ENCODE assay signal across 9 cellular contexts in genomic region chr9:100066539-100066938, GRCh38. TPM values are rescaled to one million over a fixed set of nuclear protein-coding genes. Genes with fewer than 3 reads are reported as not detected.
DNase-seq lines count a peak whose midpoint lies in the region; ATAC-seq, FAIRE-seq and TF ChIP-seq lines count a peak whose summit lies in the region.
"Had no signal": no experiment of that assay in that cellular context is flagged by ENCODE, and none has a peak within 500 bp of the region (broad histone marks: within the 10 kb centered on the region; RNA-seq: fewer than 3 reads in every experiment).

No MANE protein-coding gene starts in this region.

- no peak for TF ChIP-seq EP300 in GM12878 (IDR thresholded peaks at IDR 0.05; ENCODE audit: borderline replicate concordance in 1 of 2, control insufficient read depth in 1 of 2, low read depth in 2 of 2, low read length in 2 of 2)

- TF ChIP-seq POLR2A in GM12878 (IDR thresholded peaks at IDR 0.05; ENCODE audit: low read depth, low read length) = no peak

- WGBS in GM12878 (ENCODE audit: insufficient coverage, insufficient replicate concordance, low lambda C conversion rate, missing lambda C conversion rate) = 0% methylated on average over 2 of the region's 2 CpGs
- 81% methylated on average over 2 of the region's 2 CpGs for WGBS in smooth muscle cell (ENCODE audit: low lambda C conversion rate)

- TF ChIP-seq CTCF in GM12878 (IDR thresholded peaks at IDR 0.05 in 2 of 3, conservative IDR thresholded peaks at IDR 0.05 in 1 of 3; ENCODE audit: control insufficient read depth in 2 of 3, extremely low read depth in 1 of 3, insufficient read depth in 1 of 3, low read depth in 3 of 3, low read length in 3 of 3) (no peak), smooth muscle cell (IDR thresholded peaks at IDR 0.05; ENCODE audit: borderline replicate concordance, insufficient read depth, poor library complexity, severe bottlenecking) (no peak)

- in situ Hi-C loops in GM12878 (cut with MboI) = no loop called here

- SMC1A ChIA-PET in GM12878 (lab: Charles Lee; ENCODE audit: uncharacterized antibody, unreplicated experiment) = interaction anchor here (0.8 to 4.5 kb wide), 9 partner anchors 9 to 93 kb away, joined by 3 to 30 read pairs (median 4); no protein-coding TSS in a partner anchor

- ATAC-seq in HG03135 (IDR thresholded peaks at IDR 0.05; ENCODE audit: unreplicated experiment) (peak; percentile 83), GM12878 (peak; percentile 78)

- no peak overlapping the region for H3K4me3 ChIP-seq in GM12878
- no peak overlapping the region for H3K4me3 ChIP-seq in smooth muscle cell
- H3K4me3 ChIP-seq: A549 had no signal

- peaks cover 10% of the 10 kb centered on the region for H3F3A ChIP-seq in smooth muscle cell (ENCODE audit: low read depth)

- H3K9ac ChIP-seq in GM12878 (ENCODE audit: control insufficient read depth, insufficient read depth, low read length) (peak overlapping the region; percentile 34; the same call in 1 of the 2 replicates), smooth muscle cell (ENCODE audit: low read depth) (peak overlapping the region; percentile 56)

- RAD21 ChIA-PET in GM12878 (lab: Charles Lee; ENCODE audit: unreplicated experiment) = interaction anchor here (0.7 to 1.4 kb wide), 2 partner anchors 18 to 30 kb away, joined by 3 to 6 read pairs; no protein-coding TSS in a partner anchor

- no TSS peak for BruUV-seq in GM12878 (replicated peaks; lab: Mats Ljungman, UMichigan)

- no peak overlapping the region for H3K27ac ChIP-seq in GM12878 (ENCODE audit: control insufficient read depth, insufficient read depth)
- peak overlapping the region; percentile 88 for H3K27ac ChIP-seq in smooth muscle cell (ENCODE audit: low read depth)
- H3K27ac ChIP-seq: A549 had no signal

- H3K4me1 ChIP-seq in GM12878 (ENCODE audit: control insufficient read depth, insufficient read depth, low read length) = peaks cover 7% of the 10 kb centered on the region
- H3K4me1 ChIP-seq in smooth muscle cell (ENCODE audit: low read depth) = peaks cover 6% of the 10 kb centered on the region

- TF ChIP-seq RAD21 in GM12878 (IDR thresholded peaks at IDR 0.05; ENCODE audit: insufficient read depth, low read depth, low read length) = no peak

- FAIRE-seq in GM12878 (lab: Jason Lieb, UNC) = no peak
- FAIRE-seq: A549 had no signal

- no peaks in the 10 kb centered on the region for H3K27me3 ChIP-seq in GM12878 (replicated peaks in 1 of 2; ENCODE audit: control insufficient read depth in 2 of 2, insufficient read depth in 2 of 2, low read length in 1 of 2)
- no peaks in the 10 kb centered on the region for H3K27me3 ChIP-seq in smooth muscle cell (ENCODE audit: low read depth)

- H4K20me1 ChIP-seq in GM12878 (ENCODE audit: control insufficient read depth, insufficient read depth) (no peaks in the 10 kb centered on the region), smooth muscle cell (ENCODE audit: low read depth) (peaks cover 66% of the 10 kb centered on the region)

- H3K79me2 ChIP-seq in GM12878 (ENCODE audit: control insufficient read depth, insufficient read depth, low read length) (peaks cover 36% of the 10 kb centered on the region), smooth muscle cell (ENCODE audit: low read depth) (peaks cover 61% of the 10 kb centered on the region)

- POLR2A ChIA-PET in GM12878 (lab: Charles Lee) = interaction anchor here (0.6 to 1.4 kb wide), 3 partner anchors 17 to 39 kb away, joined by 4 to 13 read pairs (median 5); no protein-coding TSS in a partner anchor

- no peaks in the 10 kb centered on the region for H3K9me3 ChIP-seq in GM12878 (replicated peaks; ENCODE audit: control insufficient read depth, insufficient read depth, low read length)
- H3K9me3 ChIP-seq in smooth muscle cell (replicated peaks; ENCODE audit: low read depth) = no peaks in the 10 kb centered on the region
- H3K9me3 ChIP-seq: A549 had no signal

- CTCF ChIA-PET in GM12878 (lab: Yijun Ruan, JAX) = interaction anchor here (1.5 to 2.2 kb wide), 3 partner anchors 18 to 152 kb away, joined by 4 to 5 read pairs (median 4); no protein-coding TSS in a partner anchor

- peak; percentile 52 for DNase-seq in NCI-H2171 treated with DMSO at 0.1 percent for 48 hours (lab: John Stamatoyannopoulos, UW)
- no peak for DNase-seq in NCI-H2171 (lab: John Stamatoyannopoulos, UW)
- peak; percentile 25 for DNase-seq in GM12878 (ENCODE audit: low read depth, low spot score)
- DNase-seq in smooth muscle cell (lab: John Stamatoyannopoulos, UW; ENCODE audit: unreplicated experiment) = no peak
- DNase-seq in NCI-H2081 treated with DMSO at 0.1 percent for 48 hours (lab: John Stamatoyannopoulos, UW) = no peak
- DNase-seq in NCI-H1105 treated with DMSO at 0.1 percent for 48 hours (lab: John Stamatoyannopoulos, UW) = no peak
- DNase-seq in central memory CD4-positive, alpha-beta T cell = no peak

- H3K4me2 ChIP-seq in GM12878 (ENCODE audit: control insufficient read depth, insufficient read depth) (peak overlapping the region; percentile 68), smooth muscle cell (no peak overlapping the region)
- H3K4me2 ChIP-seq: A549 had no signal

- intact Hi-C loops in GM12878 (cut with micrococcal nuclease; ENCODE audit: unreplicated experiment) = no loop called here

- H3K36me3 ChIP-seq in GM12878 (ENCODE audit: control insufficient read depth in 2 of 2, insufficient read depth in 2 of 2, low read length in 1 of 2) (no peaks in the 10 kb centered on the region), smooth muscle cell (ENCODE audit: low read depth) (no peaks in the 10 kb centered on the region)

- no peak overlapping the region for H2AFZ ChIP-seq in GM12878 (ENCODE audit: control insufficient read depth, low read depth, low read length)
- no peak overlapping the region for H2AFZ ChIP-seq in smooth muscle cell (ENCODE audit: low read depth)

TF ChIP-seq in GM12878, 131 proteins besides CTCF, POLR2A, EP300 and RAD21:
- TF ChIP-seq SREBF2 (IDR thresholded peaks at IDR 0.05; ENCODE audit: low read length) = no peak
- 0 out of 2 replicates have a peak, but pooled peaks have one; percentile 10 for TF ChIP-seq PKNOX1 (IDR thresholded peaks at IDR 0.05)
- TF ChIP-seq FOXK2 (IDR thresholded peaks at IDR 0.05) = no peak
- TF ChIP-seq BACH1 (IDR thresholded peaks at IDR 0.05; ENCODE audit: borderline replicate concordance) = no peak
- TF ChIP-seq MEF2B (IDR thresholded peaks at IDR 0.05; ENCODE audit: partially characterized antibody, poor library complexity, severe bottlenecking) = peak; percentile 70
- peak; percentile 51; the same call in 1 of the 2 replicates for TF ChIP-seq EED (IDR thresholded peaks at IDR 0.05; ENCODE audit: low read depth)

RNA-seq across cellular contexts. Expression of gene ERP44, which starts 32.3 kb away (rescaled TPM):
- total RNA-seq in GM12878 (2013; cell fraction: nucleolus; rRNA removed) = 30.7 and 36.2 TPM in 2 replicates
- total RNA-seq in GM12878 (2014; rRNA removed) = 18.4 and 19.1 TPM in 2 replicates
- 27.2 and 28.0 TPM in 2 replicates for total RNA-seq in GM12878 (2014; rRNA removed; fragmentation: Illumina TruSeq; extraction: Trizol)
- 20.1 and 21.2 TPM in 2 replicates for total RNA-seq in GM12878 (2021)
- polyA plus RNA-seq in GM12878 (2011; ENCODE audit: low read depth) = 16.7 TPM
- polyA plus RNA-seq in GM12878 (2011; rRNA removed) = 11.5 and 12.0 TPM in 2 replicates
- 5.2 and 6.4 TPM in 2 replicates for polyA plus RNA-seq in GM12878 (2011; cell fraction: cytosol; rRNA removed)
- polyA plus RNA-seq in GM12878 (2011; cell fraction: nucleus; rRNA removed) = 7.1 and 8.6 TPM in 2 replicates
- polyA plus RNA-seq in GM12878 (2012) = 22.3 and 27.6 TPM in 2 replicates
- 28.7 and 34.6 TPM in 2 replicates for polyA plus RNA-seq in GM12878 (2014; fragmentation: Illumina TruSeq; extraction: Trizol)
- polyA plus RNA-seq in GM12878 (2014; fragmentation: Nextera tagmentation; extraction: Ambion mirVana) = 10 to 100 TPM; 13.5 to 14.4 TPM
- polyA plus RNA-seq in GM12878 (2014; rRNA removed) = 17.3 TPM in 2 replicates
- polyA plus RNA-seq in GM12878 (2016; fragmentation: Nextera tagmentation; extraction: Ambion mirVana) = 10 to 100 TPM; 51.2 to 52.4 TPM
- 4.8 and 6.7 TPM in 2 replicates for polyA minus RNA-seq in GM12878 (2011; rRNA and poly(A)+ RNA removed)
- 3.9 and 6.3 TPM in 2 replicates for polyA minus RNA-seq in GM12878 (2011; cell fraction: cytosol; rRNA and poly(A)+ RNA removed)
- polyA minus RNA-seq in GM12878 (2011; cell fraction: nucleus; rRNA and poly(A)+ RNA removed) = 10.2 and 17.9 TPM in 2 replicates
- total RNA-seq in smooth muscle cell = 32.0 and 39.6 TPM in 2 replicates
- 35.4 and 38.5 TPM in 2 replicates for polyA plus RNA-seq in smooth muscle cell

RNA-seq across cellular contexts. Expression of gene INVS, which starts 32.5 kb away (rescaled TPM):
- total RNA-seq in GM12878 (2013; cell fraction: nucleolus; rRNA removed) = 76.3 and 79.8 TPM in 2 replicates
- total RNA-seq in GM12878 (2014; rRNA removed) = 20.7 and 20.8 TPM in 2 replicates
- 14.0 and 15.3 TPM in 2 replicates for total RNA-seq in GM12878 (2014; rRNA removed; fragmentation: Illumina TruSeq; extraction: Trizol)
- total RNA-seq in GM12878 (2021) = 13.9 and 14.2 TPM in 2 replicates
- 5.3 TPM for polyA plus RNA-seq in GM12878 (2011; ENCODE audit: low read depth)
- polyA plus RNA-seq in GM12878 (2011; rRNA removed) = 11.5 and 12.4 TPM in 2 replicates
- polyA plus RNA-seq in GM12878 (2011; cell fraction: cytosol; rRNA removed) = 7.0 and 9.1 TPM in 2 replicates
- polyA plus RNA-seq in GM12878 (2011; cell fraction: nucleus; rRNA removed) = 18.3 and 19.0 TPM in 2 replicates
- 6.6 and 8.2 TPM in 2 replicates for polyA plus RNA-seq in GM12878 (2012)
- polyA plus RNA-seq in GM12878 (2014; fragmentation: Illumina TruSeq; extraction: Trizol) = 11.4 and 13.0 TPM in 2 replicates
- 1 to 10 TPM in 1 of 2 experiments, under 1 TPM in 1; 0.93 to 1.0 TPM for polyA plus RNA-seq in GM12878 (2014; fragmentation: Nextera tagmentation; extraction: Ambion mirVana)
- 10.1 and 13.4 TPM in 2 replicates for polyA plus RNA-seq in GM12878 (2014; rRNA removed)
- 10 to 100 TPM; 13.4 to 13.9 TPM for polyA plus RNA-seq in GM12878 (2016; fragmentation: Nextera tagmentation; extraction: Ambion mirVana)
- polyA minus RNA-seq in GM12878 (2011; rRNA and poly(A)+ RNA removed) = 24.2 and 36.5 TPM in 2 replicates
- polyA minus RNA-seq in GM12878 (2011; cell fraction: cytosol; rRNA and poly(A)+ RNA removed) = 5.5 and 6.1 TPM in 2 replicates
- 28.4 and 34.3 TPM in 2 replicates for polyA minus RNA-seq in GM12878 (2011; cell fraction: nucleus; rRNA and poly(A)+ RNA removed)
- total RNA-seq in smooth muscle cell = 16.0 and 18.1 TPM in 2 replicates
- 5.6 and 8.1 TPM in 2 replicates for polyA plus RNA-seq in smooth muscle cell

Comparison
In these comparisons a context has a peak if more than half of its experiments do, and no peak if none do; other contexts are left out.
1. DNase-seq: peak in NCI-H2171 treated with DMSO at 0.1 percent for 48 hours (single experiment) and GM12878 (single experiment); none in NCI-H2171 (single experiment), smooth muscle cell (single experiment), NCI-H2081 treated with DMSO at 0.1 percent for 48 hours (single experiment), NCI-H1105 treated with DMSO at 0.1 percent for 48 hours (single experiment) and central memory CD4-positive, alpha-beta T cell (single experiment).